Comparison of ENCODE assay signal across 17 cellular contexts in the genomic region with DNA sequence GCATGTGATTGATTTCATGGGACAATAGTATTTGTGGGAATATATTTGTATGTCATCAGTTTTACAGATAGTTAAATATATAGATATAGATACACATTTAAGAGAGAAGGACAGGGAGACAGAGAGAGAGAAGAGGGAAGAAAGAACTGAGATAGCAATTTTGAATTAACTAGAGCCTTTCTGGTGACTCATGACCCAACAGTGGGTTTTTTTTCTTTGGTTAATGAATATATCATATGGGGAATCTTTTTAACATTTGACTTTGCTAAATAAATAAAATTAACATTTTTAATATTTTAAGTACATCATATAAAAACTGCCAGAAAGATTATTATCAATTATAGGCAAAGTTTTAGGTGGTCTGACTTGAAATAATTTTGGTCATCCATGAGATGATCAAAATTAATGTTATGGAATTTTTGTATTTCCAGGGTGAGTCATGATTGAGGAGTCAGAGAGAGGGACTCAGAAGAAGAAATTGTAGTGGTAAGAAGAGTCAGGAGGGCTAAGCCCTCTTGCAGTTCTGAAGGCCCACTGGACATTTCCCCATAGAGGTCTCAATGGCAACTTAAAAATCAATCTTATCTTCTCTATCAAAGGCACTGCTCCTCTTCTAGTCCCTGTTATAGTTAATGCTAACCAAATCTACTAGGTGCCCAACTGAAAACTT.
"Had no signal": no experiment of that assay in that cellular context is flagged by ENCODE, and none has a peak within 500 bp of the region (broad histone marks: within the 10 kb centered on the region; RNA-seq: fewer than 3 reads in every experiment).

No MANE protein-coding gene starts in this region.

- H3K4me3 Mint-ChIP-seq: immature natural killer cell; naive thymus-derived CD8-positive, alpha-beta T cell; neural crest cell; stimulated activated naive B cell treated with anti-CD40 and anti-IgM and Interleukin-4, amounts not matched to agents 10 μg/mL and 1 μg/mL and 100 μg/mL, for 72 hours; stimulated activated naive CD8-positive, alpha-beta T cell treated with anti-CD3 and anti-CD28 coated beads, Interleukin-15, amount 100 ng/mL, for 72 hours had no signal

- H3K36me3 Mint-ChIP-seq: immature natural killer cell; naive thymus-derived CD8-positive, alpha-beta T cell; stimulated activated naive B cell treated with anti-CD40 and anti-IgM and Interleukin-4, amounts not matched to agents 10 μg/mL and 1 μg/mL and 100 μg/mL, for 72 hours had no signal

- H3K4me1 Mint-ChIP-seq: immature natural killer cell; naive thymus-derived CD8-positive, alpha-beta T cell; stimulated activated naive B cell treated with anti-CD40 and anti-IgM and Interleukin-4, amounts not matched to agents 10 μg/mL and 1 μg/mL and 100 μg/mL, for 72 hours; stimulated activated naive CD8-positive, alpha-beta T cell treated with anti-CD3 and anti-CD28 coated beads, Interleukin-15, amount 100 ng/mL, for 72 hours had no signal

- H3K27ac Mint-ChIP-seq: immature natural killer cell; naive thymus-derived CD8-positive, alpha-beta T cell; stimulated activated naive B cell treated with anti-CD40 and anti-IgM and Interleukin-4, amounts not matched to agents 10 μg/mL and 1 μg/mL and 100 μg/mL, for 72 hours; stimulated activated naive CD8-positive, alpha-beta T cell treated with anti-CD3 and anti-CD28 coated beads, Interleukin-15, amount 100 ng/mL, for 72 hours had no signal

- ATAC-seq: left lobe of liver; mucosa of descending colon; naive thymus-derived CD8-positive, alpha-beta T cell; stimulated activated naive B cell treated with anti-CD40 and anti-IgM and Interleukin-4, amounts not matched to agents 10 μg/mL and 1 μg/mL and 100 μg/mL, for 72 hours; stimulated activated naive CD8-positive, alpha-beta T cell treated with anti-CD3 and anti-CD28 coated beads, Interleukin-15, amount 100 ng/mL, for 72 hours; upper lobe of right lung had no signal

- DNase-seq: dermis blood vessel endothelial cell; esophagus squamous epithelium; foreskin fibroblast; immature natural killer cell; mammary epithelial cell; mucosa of descending colon; naive thymus-derived CD8-positive, alpha-beta T cell; posterior cingulate gyrus; sigmoid colon; stimulated activated CD4-positive, alpha-beta T cell treated with anti-CD3 and anti-CD28 coated beads, Interleukin-2, amount 100 ng/mL, for 24 hours; stimulated activated CD4-positive, alpha-beta T cell treated with anti-CD3 and anti-CD28 coated beads, Interleukin-4, amount 100 ng/mL, for 4 hours; stimulated activated naive B cell treated with anti-CD40 and anti-IgM and Interleukin-4, amounts not matched to agents 10 μg/mL and 1 μg/mL and 100 μg/mL, for 72 hours; stimulated activated naive CD8-positive, alpha-beta T cell treated with anti-CD3 and anti-CD28 coated beads, Interleukin-15, amount 100 ng/mL, for 72 hours; testis; upper lobe of right lung had no signal

- H3K27me3 Mint-ChIP-seq: stimulated activated naive CD8-positive, alpha-beta T cell treated with anti-CD3 and anti-CD28 coated beads, Interleukin-15, amount 100 ng/mL, for 72 hours had no signal
